14 cellular contexts compared by ENCODE assay signal in genomic region chr10:34200355-34200901, GRCh38.
DNase-seq lines count a peak whose midpoint lies in the region; ATAC-seq, FAIRE-seq and TF ChIP-seq lines count a peak whose summit lies in the region.
"Had no signal": no experiment of that assay in that cellular context is flagged by ENCODE, and none has a peak within 500 bp of the region (broad histone marks: within the 10 kb centered on the region; RNA-seq: fewer than 3 reads in every experiment).

No MANE protein-coding gene starts in this region.

- peak; percentile 39 for DNase-seq in NCI-H82 (lab: John Stamatoyannopoulos, UW)
- no peak for DNase-seq in NCI-H82 treated with DMSO at 0.1 percent for 48 hours (lab: John Stamatoyannopoulos, UW; ENCODE audit: unreplicated experiment)
- peak; percentile 25 for DNase-seq in NCI-H1694 (lab: John Stamatoyannopoulos, UW)
- no peak for DNase-seq in pancreas
- no peak for DNase-seq in naive thymus-derived CD8-positive, alpha-beta T cell
- DNase-seq in NCI-H2196 (lab: John Stamatoyannopoulos, UW; ENCODE audit: unreplicated experiment) = no peak
- DNase-seq: activated CD4-positive, alpha-beta T cell treated with anti-CD3 and anti-CD28 coated beads for 48 hours; activated T-cell treated with anti-CD3 and anti-CD28 coated beads, Interleukin-2, amount 50 U/mL, for 72 hours; dermis blood vessel endothelial cell; immature natural killer cell; SW 1271; trophoblast cell had no signal

- no peaks in the 10 kb centered on the region for H3K9me3 Mint-ChIP-seq in naive thymus-derived CD8-positive, alpha-beta T cell
- H3K9me3 Mint-ChIP-seq: activated T-cell treated with anti-CD3 and anti-CD28 coated beads, Interleukin-2, amount 50 U/mL, for 72 hours; immature natural killer cell had no signal

- FAIRE-seq in pancreas (lab: Jason Lieb, UNC) = no peak

- H3K9me3 ChIP-seq in ectodermal cell (ENCODE audit: control insufficient read depth, low read length) (no peaks in the 10 kb centered on the region), pancreas (no peaks in the 10 kb centered on the region)

- peaks cover 0 to 10% (median 0%) of the 10 kb centered on the region in 5 donors for H3K27me3 Mint-ChIP-seq in naive thymus-derived CD8-positive, alpha-beta T cell

- H3K4me1 ChIP-seq in ectodermal cell (ENCODE audit: control insufficient read depth, insufficient read depth, low read length) = peaks cover 7% of the 10 kb centered on the region
- no peaks in the 10 kb centered on the region for H3K4me1 ChIP-seq in pancreas

- intact Hi-C loops in pancreas (cut with DNase I) = no loop called here

- peaks cover 1 to 8% (median 5%) of the 10 kb centered on the region in 4 donors for H3K4me1 Mint-ChIP-seq in naive thymus-derived CD8-positive, alpha-beta T cell

- no peak overlapping the region for H3K4me3 Mint-ChIP-seq in naive thymus-derived CD8-positive, alpha-beta T cell
- H3K4me3 Mint-ChIP-seq: activated T-cell treated with anti-CD3 and anti-CD28 coated beads, Interleukin-2, amount 50 U/mL, for 72 hours; immature natural killer cell had no signal

- 62 to 63% methylated on average over 4 of the region's 4 CpGs for WGBS in ectodermal cell, 2 experiments
- WGBS in pancreas, 2 donors = 60 to 82% methylated on average over 4 of the region's 4 CpGs

- H3K27ac ChIP-seq in ectodermal cell (ENCODE audit: insufficient read depth, low read depth, low read length, poor library complexity, severe bottlenecking) (peak overlapping the region; percentile 46), pancreas (no peak overlapping the region)

- POLR2A ChIA-PET in naive thymus-derived CD8-positive, alpha-beta T cell (lab: Charles Lee) = no interaction called here

- no peaks in the 10 kb centered on the region for H3K36me3 Mint-ChIP-seq in naive thymus-derived CD8-positive, alpha-beta T cell
- H3K36me3 Mint-ChIP-seq: immature natural killer cell had no signal

- H3K27me3 ChIP-seq in ectodermal cell (ENCODE audit: control insufficient read depth, insufficient read depth, low read length, poor library complexity, severe bottlenecking) (no peaks in the 10 kb centered on the region), pancreas (no peaks in the 10 kb centered on the region)

- peak overlapping the region in 1 of 10 donors; percentile 52 for H3K27ac Mint-ChIP-seq in naive thymus-derived CD8-positive, alpha-beta T cell
- H3K27ac Mint-ChIP-seq: activated T-cell treated with anti-CD3 and anti-CD28 coated beads, Interleukin-2, amount 50 U/mL, for 72 hours; immature natural killer cell had no signal

- TF ChIP-seq CTCF in pancreas (IDR thresholded peaks at IDR 0.05) = no peak

- H3K36me3 ChIP-seq in ectodermal cell (ENCODE audit: control insufficient read depth, insufficient read depth, low read length) = no peaks in the 10 kb centered on the region
- no peaks in the 10 kb centered on the region for H3K36me3 ChIP-seq in pancreas

- ATAC-seq in pancreas (peak in 3 of 4 donors; percentile 18 to 73 (median 34)), HG03139 (IDR thresholded peaks at IDR 0.05; ENCODE audit: unreplicated experiment) (no peak)
- ATAC-seq in naive thymus-derived CD8-positive, alpha-beta T cell = no peak
- ATAC-seq: activated T-cell treated with anti-CD3 and anti-CD28 coated beads, Interleukin-2, amount 50 U/mL, for 72 hours had no signal

- H3K4me3 ChIP-seq in ectodermal cell (ENCODE audit: insufficient read depth, low read depth, low read length) (no peak overlapping the region), pancreas (no peak overlapping the region)

Comparison
In these comparisons a context has a peak if more than half of its experiments do, and no peak if none do; other contexts are left out.
1. DNase-seq: peak in NCI-H82 (single experiment) and NCI-H1694 (single experiment); none in NCI-H82 treated with DMSO at 0.1 percent for 48 hours (single experiment), pancreas (0 of 6), naive thymus-derived CD8-positive, alpha-beta T cell (0 of 10) and NCI-H2196 (single experiment).
2. ATAC-seq: peak in pancreas (3 of 4); none in naive thymus-derived CD8-positive, alpha-beta T cell (0 of 2) and HG03139 (single experiment).